Comparison of ENCODE assay signal across 1 cellular context in the genomic region with DNA sequence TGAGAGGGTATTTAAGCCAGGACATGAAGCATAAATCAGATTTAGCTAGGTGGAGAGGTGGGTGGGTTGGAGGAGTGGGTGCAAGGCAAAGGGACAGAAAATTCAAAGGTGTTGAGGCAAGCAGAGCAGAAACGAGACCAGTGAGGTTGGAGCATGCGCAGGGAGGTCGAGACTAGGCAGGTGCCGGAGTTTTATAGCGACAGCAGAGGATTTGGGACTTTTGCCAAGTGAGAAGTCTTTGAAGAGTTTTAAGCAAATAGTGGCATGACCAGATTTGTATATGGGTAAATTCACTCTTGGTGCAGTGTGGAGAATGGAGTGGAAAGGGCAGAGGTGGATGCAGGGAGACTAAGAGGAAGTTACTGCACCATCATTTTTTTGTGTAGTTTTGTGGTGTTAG.
A peak's percentile ranks its signal among the peaks of the same experiment; 100 is the strongest.
TF ChIP-seq lines count a peak whose summit lies in the region.

No MANE protein-coding gene starts in this region.

TF ChIP-seq in liver, 16 proteins besides CTCF, POLR2A, EP300 and RAD21 (continued from another document):
- TF ChIP-seq, protein P1, sequence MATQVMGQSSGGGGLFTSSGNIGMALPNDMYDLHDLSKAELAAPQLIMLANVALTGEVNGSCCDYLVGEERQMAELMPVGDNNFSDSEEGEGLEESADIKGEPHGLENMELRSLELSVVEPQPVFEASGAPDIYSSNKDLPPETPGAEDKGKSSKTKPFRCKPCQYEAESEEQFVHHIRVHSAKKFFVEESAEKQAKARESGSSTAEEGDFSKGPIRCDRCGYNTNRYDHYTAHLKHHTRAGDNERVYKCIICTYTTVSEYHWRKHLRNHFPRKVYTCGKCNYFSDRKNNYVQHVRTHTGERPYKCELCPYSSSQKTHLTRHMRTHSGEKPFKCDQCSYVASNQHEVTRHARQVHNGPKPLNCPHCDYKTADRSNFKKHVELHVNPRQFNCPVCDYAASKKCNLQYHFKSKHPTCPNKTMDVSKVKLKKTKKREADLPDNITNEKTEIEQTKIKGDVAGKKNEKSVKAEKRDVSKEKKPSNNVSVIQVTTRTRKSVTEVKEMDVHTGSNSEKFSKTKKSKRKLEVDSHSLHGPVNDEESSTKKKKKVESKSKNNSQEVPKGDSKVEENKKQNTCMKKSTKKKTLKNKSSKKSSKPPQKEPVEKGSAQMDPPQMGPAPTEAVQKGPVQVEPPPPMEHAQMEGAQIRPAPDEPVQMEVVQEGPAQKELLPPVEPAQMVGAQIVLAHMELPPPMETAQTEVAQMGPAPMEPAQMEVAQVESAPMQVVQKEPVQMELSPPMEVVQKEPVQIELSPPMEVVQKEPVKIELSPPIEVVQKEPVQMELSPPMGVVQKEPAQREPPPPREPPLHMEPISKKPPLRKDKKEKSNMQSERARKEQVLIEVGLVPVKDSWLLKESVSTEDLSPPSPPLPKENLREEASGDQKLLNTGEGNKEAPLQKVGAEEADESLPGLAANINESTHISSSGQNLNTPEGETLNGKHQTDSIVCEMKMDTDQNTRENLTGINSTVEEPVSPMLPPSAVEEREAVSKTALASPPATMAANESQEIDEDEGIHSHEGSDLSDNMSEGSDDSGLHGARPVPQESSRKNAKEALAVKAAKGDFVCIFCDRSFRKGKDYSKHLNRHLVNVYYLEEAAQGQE (IDR thresholded peaks at IDR 0.05), result no peak
- peak in 1 of 2 donors; percentile 12 for TF ChIP-seq RXRA (IDR thresholded peaks at IDR 0.05)
